Comparison of ENCODE assay signal across 21 cellular contexts in genomic region chr9:37727002-37727401, GRCh38.
"Had no signal": no experiment of that assay in that cellular context is flagged by ENCODE, and none has a peak within 500 bp of the region (broad histone marks: within the 10 kb centered on the region; RNA-seq: fewer than 3 reads in every experiment).

No MANE protein-coding gene starts in this region.

- H3K36me3 ChIP-seq: SJSA1 had no signal

- H3K27ac ChIP-seq: SJSA1, SK-N-MC had no signal

- FAIRE-seq: RCC 7860 had no signal

- H3K9me3 ChIP-seq: SJSA1 had no signal

- H3K4me3 ChIP-seq: SJSA1, SK-N-MC had no signal

- H3K4me1 ChIP-seq: SJSA1 had no signal

- DNase-seq: KBM-7, MV-4-11, NCI-H1048, NCI-H1105, NCI-H1417, NCI-H1436 treated with DMSO at 0.1 percent for 48 hours, NCI-H1694, NCI-H187 treated with DMSO at 0.1 percent for 48 hours, NCI-H2029 treated with DMSO at 0.1 percent for 48 hours, NCI-H2171, NCI-H226, NCI-H510A, NCI-H524 treated with DMSO at 0.1 percent for 48 hours, NCI-H69, NCI-H774, Right ventricle myocardium superior, RPMI8226, SIG-M5 had no signal

- H3K27me3 ChIP-seq: SJSA1 had no signal
